ENCODE assay signal across 8 cellular contexts in genomic region chr9:129109952-129110739, GRCh38. TPM values are rescaled to one million over a fixed set of nuclear protein-coding genes. Genes with fewer than 3 reads are reported as not detected.
DNase-seq lines count a peak whose midpoint lies in the region; ATAC-seq and TF ChIP-seq lines count a peak whose summit lies in the region.

No MANE protein-coding gene starts in this region.

- H3K9me3 Mint-ChIP-seq in WTC11: no peaks in the 10 kb centered on the region

- peak overlapping the region; percentile 69 for H3K27ac ChIP-seq in osteoblast (ENCODE audit: low read depth, low read length)

- CTCF ChIA-PET in WTC11 (lab: Charles Lee): interaction anchor here (0.9 to 2.5 kb wide), 9 partner anchors 10 to 515 kb away, joined by 3 to 13 read pairs (median 4); partner anchors contain the start of genes NTMT1 and SH3GLB2

- H3K36me3 ChIP-seq in osteoblast (ENCODE audit: insufficient read depth, low read length): peaks cover 11% of the 10 kb centered on the region

- POLR2A ChIA-PET in WTC11 (lab: Charles Lee): interaction anchor here (1.6 kb wide), 1 partner anchor 17 kb away, joined by 3 read pairs; no protein-coding TSS in a partner anchor

- H3K79me2 ChIP-seq in osteoblast (ENCODE audit: insufficient read depth, low read length): peaks cover 50% of the 10 kb centered on the region

- no peaks in the 10 kb centered on the region for H3K27me3 ChIP-seq in osteoblast (ENCODE audit: insufficient read depth, low read length)

- H3K9me3 ChIP-seq in osteoblast (ENCODE audit: low read depth, low read length): no peaks in the 10 kb centered on the region

- peak overlapping the region; percentile 88 for H2AFZ ChIP-seq in osteoblast (ENCODE audit: low read length)

- H3K27ac Mint-ChIP-seq in WTC11: no peak overlapping the region

- peaks cover 17% of the 10 kb centered on the region for H3K27me3 Mint-ChIP-seq in WTC11 (ENCODE audit: low read depth)

- H3K4me3 Mint-ChIP-seq in WTC11: peak overlapping the region; percentile 65

- H3K4me3 ChIP-seq in fibroblast of villous mesenchyme (ENCODE audit: low read depth, low read length): peak overlapping the region; percentile 85
- peak overlapping the region; percentile 86 for H3K4me3 ChIP-seq in osteoblast (ENCODE audit: insufficient read depth, low read length)

- peaks cover 14% of the 10 kb centered on the region for H4K20me1 ChIP-seq in osteoblast (ENCODE audit: insufficient read depth, low read length)

- ATAC-seq in HG03108 (IDR thresholded peaks at IDR 0.05; ENCODE audit: unreplicated experiment) (peak; percentile 1), WTC11 (peak; percentile 1)

- no peaks in the 10 kb centered on the region for H3K36me3 Mint-ChIP-seq in WTC11

- peak; percentile 48 for DNase-seq in NCI-H82 (lab: John Stamatoyannopoulos, UW)
- DNase-seq in NCI-H82 treated with DMSO at 0.1 percent for 48 hours (lab: John Stamatoyannopoulos, UW; ENCODE audit: unreplicated experiment): no peak
- DNase-seq in WTC11 (ENCODE audit: low spot score): no peak
- DNase-seq in fibroblast of villous mesenchyme (ENCODE audit: low read depth): peak; percentile 23
- DNase-seq in osteoblast (ENCODE audit: insufficient read length, low spot score, missing footprints): peak; percentile 95
- no peak for DNase-seq in NCI-H1105 (lab: John Stamatoyannopoulos, UW)
- DNase-seq in stimulated activated CD4-positive, alpha-beta T cell treated with anti-CD3 and anti-CD28 coated beads, Interleukin-1b, Interleukin-23, amount 100 ng/mL, for 48 hours: no peak

- H3K4me1 ChIP-seq in osteoblast (ENCODE audit: insufficient read depth, low read length): peaks cover 14% of the 10 kb centered on the region

- TF ChIP-seq CTCF in WTC11 (IDR thresholded peaks at IDR 0.05) (no peak), fibroblast of villous mesenchyme (IDR thresholded peaks at IDR 0.05; ENCODE audit: insufficient read depth, low read depth, low read length) (no peak), osteoblast (IDR thresholded peaks at IDR 0.05; ENCODE audit: extremely low read depth, low read depth, low read length) (no peak)

- peaks cover 24% of the 10 kb centered on the region for H3K4me1 Mint-ChIP-seq in WTC11

- H3K4me2 ChIP-seq in osteoblast (ENCODE audit: insufficient read depth, low read length): peak overlapping the region; percentile 97

TF ChIP-seq in WTC11, 78 proteins besides CTCF, POLR2A, EP300 and RAD21:
- TF ChIP-seq E2F4 (CRISPR knock-in tag; IDR thresholded peaks at IDR 0.05; ENCODE audit: borderline replicate concordance, low read depth) (no peak), AR (CRISPR knock-in tag; IDR thresholded peaks at IDR 0.05) (no peak), CREM (CRISPR knock-in tag; IDR thresholded peaks at IDR 0.05) (0 out of 2 replicates have a peak, but pooled peaks have one; percentile 38), FOXK1 (CRISPR knock-in tag; IDR thresholded peaks at IDR 0.05) (0 out of 2 replicates have a peak, but pooled peaks have one; percentile 26), ZNF232 (CRISPR knock-in tag; IDR thresholded peaks at IDR 0.05) (no peak), HMGXB4 (CRISPR knock-in tag; IDR thresholded peaks at IDR 0.05) (peak; percentile 73; the same call in 1 of the 2 replicates), ZNF281 (CRISPR knock-in tag; IDR thresholded peaks at IDR 0.05) (no peak), ZNF317 (CRISPR knock-in tag; IDR thresholded peaks at IDR 0.05; ENCODE audit: borderline replicate concordance, low read depth) (peak; percentile 27; the same call in 1 of the 2 replicates), MLX (CRISPR knock-in tag; IDR thresholded peaks at IDR 0.05) (0 out of 2 replicates have a peak, but pooled peaks have one; percentile 55)
TF ChIP-seq in WTC11: peak in this region for 5.

RNA-seq across cellular contexts. Expression of gene CRAT, which starts 0.4 kb away (rescaled TPM):
- total RNA-seq in WTC11 (2021) (17.2 to 19.1 TPM (median 17.5 TPM) in 3 replicates), fibroblast of villous mesenchyme (33.2 and 38.7 TPM in 2 replicates), osteoblast (64.8 and 79.6 TPM in 2 replicates)

RNA-seq across cellular contexts. Expression of gene PTPA, which starts 1.1 kb away (rescaled TPM):
- total RNA-seq in WTC11 (2021): 181 to 186 TPM (median 186 TPM) in 3 replicates
- total RNA-seq in fibroblast of villous mesenchyme: 133 and 136 TPM in 2 replicates
- total RNA-seq in osteoblast: 64.8 and 73.5 TPM in 2 replicates

RNA-seq across cellular contexts. Expression of gene DOLPP1, which starts 29.2 kb away (rescaled TPM):
- total RNA-seq in WTC11 (2021) (30.4 to 35.6 TPM (median 32.7 TPM) in 3 replicates), fibroblast of villous mesenchyme (11.6 and 14.2 TPM in 2 replicates), osteoblast (10.3 and 10.5 TPM in 2 replicates)

Comparison
In these comparisons a context has a peak if more than half of its experiments do, and no peak if none do; other contexts are left out.
1. DNase-seq: peak in NCI-H82 (single experiment), fibroblast of villous mesenchyme (single experiment) and osteoblast (single experiment); none in NCI-H82 treated with DMSO at 0.1 percent for 48 hours (single experiment), WTC11 (single experiment), NCI-H1105 (single experiment) and stimulated activated CD4-positive, alpha-beta T cell treated with anti-CD3 and anti-CD28 coated beads, Interleukin-1b, Interleukin-23, amount 100 ng/mL, for 48 hours (single experiment).